ENCODE assay signal across 11 cellular contexts in the genomic region with DNA sequence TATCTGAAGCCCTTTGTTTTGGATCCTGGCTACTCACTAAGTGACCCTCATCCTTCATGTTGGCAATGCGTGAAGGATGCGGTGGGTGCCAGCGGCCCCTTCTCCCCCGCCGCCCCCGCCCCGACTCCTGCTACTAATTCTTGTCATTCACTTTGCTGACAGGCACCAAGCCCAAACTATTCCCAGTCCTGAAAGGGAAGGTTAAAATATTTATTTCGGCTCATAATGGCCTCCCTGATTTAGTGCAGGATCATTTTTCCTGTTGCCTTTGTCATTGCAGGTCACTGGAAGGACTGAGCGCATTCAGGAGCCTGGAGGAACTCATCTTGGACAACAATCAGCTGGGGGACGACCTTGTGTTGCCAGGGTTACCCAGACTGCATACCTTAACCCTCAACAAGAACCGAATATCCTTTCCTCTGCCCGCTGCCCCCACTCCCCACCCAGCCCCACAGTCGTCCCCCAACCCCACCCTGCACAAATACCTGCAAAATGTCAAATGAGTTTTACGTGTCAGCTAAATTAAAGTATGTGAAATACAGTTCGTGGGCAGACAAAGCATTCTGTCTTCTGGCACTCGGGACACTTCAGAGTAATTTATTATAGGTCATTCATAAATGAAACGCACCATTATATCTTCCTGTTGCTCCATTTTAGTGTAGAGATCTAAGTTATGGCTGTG.
DNase-seq lines count a peak whose midpoint lies in the region; ATAC-seq and FAIRE-seq lines count a peak whose summit lies in the region.
"Had no signal": no experiment of that assay in that cellular context is flagged by ENCODE, and none has a peak within 500 bp of the region (broad histone marks: within the 10 kb centered on the region; RNA-seq: fewer than 3 reads in every experiment).

No MANE protein-coding gene starts in this region.

- no peak overlapping the region for H2AFZ ChIP-seq in mesenchymal stem cell (ENCODE audit: low read depth, low read length)

- H3K4me3 ChIP-seq in ectodermal cell (ENCODE audit: insufficient read depth, low read depth, low read length) (no peak overlapping the region), mesenchymal stem cell (ENCODE audit: insufficient read depth in 1 of 2, low read depth in 1 of 2, low read length in 2 of 2) (no peak overlapping the region)
- H3K4me3 ChIP-seq in CD4-positive, alpha-beta memory T cell (ENCODE audit: low read length in 2 of 2) = no peak overlapping the region

- no peak overlapping the region for H3K9ac ChIP-seq in mesenchymal stem cell (ENCODE audit: low read length)

- H3K36me3 ChIP-seq in ectodermal cell (ENCODE audit: control insufficient read depth, insufficient read depth, low read length) (no peaks in the 10 kb centered on the region), mesenchymal stem cell (ENCODE audit: control insufficient read depth in 1 of 2, insufficient read depth in 2 of 2, low read depth in 1 of 2, low read length in 2 of 2) (peaks cover 0 to 4% of the 10 kb centered on the region in 2 experiments)
- no peaks in the 10 kb centered on the region for H3K36me3 ChIP-seq in CD4-positive, alpha-beta memory T cell (ENCODE audit: insufficient read depth, low read length)

- H3K4me2 ChIP-seq in mesenchymal stem cell (ENCODE audit: low read length, poor library complexity, severe bottlenecking) = no peak overlapping the region

- no peak overlapping the region for H4K8ac ChIP-seq in mesenchymal stem cell (ENCODE audit: low read length)

- H3K4ac ChIP-seq in mesenchymal stem cell (ENCODE audit: low read depth in 1 of 2, low read length in 2 of 2) = no peak overlapping the region

- H2BK5ac ChIP-seq in mesenchymal stem cell (ENCODE audit: low read depth, low read length, poor library complexity, severe bottlenecking) = no peak overlapping the region

- intact Hi-C loops in CD4-positive, alpha-beta memory T cell (cut with micrococcal nuclease) = loop anchor here (5.0 kb wide), 1 partner anchor 634 kb away; the partner anchor contains the start of gene ZNF503

- peaks cover 3% of the 10 kb centered on the region for H3K9me3 ChIP-seq in ectodermal cell (ENCODE audit: control insufficient read depth, low read length)
- peaks cover 16% of the 10 kb centered on the region for H3K9me3 ChIP-seq in mesenchymal stem cell (ENCODE audit: control insufficient read depth, low read length)
- no peaks in the 10 kb centered on the region for H3K9me3 ChIP-seq in CD4-positive, alpha-beta memory T cell (ENCODE audit: control insufficient read depth in 1 of 2, low read length in 2 of 2)

- POLR2A ChIA-PET in CD4-positive, alpha-beta memory T cell (lab: Charles Lee; ENCODE audit: partially characterized antibody) = no interaction called here

- peak overlapping the region in 1 of 2 experiments; percentile 60 for H3K18ac ChIP-seq in mesenchymal stem cell (ENCODE audit: low read depth in 1 of 2, low read length in 2 of 2)

- peaks cover 2 to 8% of the 10 kb centered on the region in 2 donors for H3K27me3 Mint-ChIP-seq in CD4-positive, alpha-beta memory T cell

- no peak overlapping the region for H3K27ac Mint-ChIP-seq in CD4-positive, alpha-beta memory T cell
- H3K27ac Mint-ChIP-seq: naive thymus-derived CD4-positive, alpha-beta T cell; stimulated activated naive CD8-positive, alpha-beta T cell treated with anti-CD3 and anti-CD28 coated beads, Interleukin-15, Interleukin-2, amounts not matched to agents 100 ng/mL and 50 ng/mL, for 24 hours had no signal

- H2BK15ac ChIP-seq in mesenchymal stem cell (ENCODE audit: low read depth, poor library complexity, severe bottlenecking) = no peak overlapping the region

- no peak overlapping the region for H3K14ac ChIP-seq in mesenchymal stem cell (ENCODE audit: low read length in 2 of 2)

- H4K91ac ChIP-seq in mesenchymal stem cell (ENCODE audit: low read length) = no peak overlapping the region

- H3K27me3 ChIP-seq in ectodermal cell (ENCODE audit: control insufficient read depth, insufficient read depth, low read length, poor library complexity, severe bottlenecking) = no peaks in the 10 kb centered on the region
- peaks cover 0 to 4% of the 10 kb centered on the region in 2 experiments for H3K27me3 ChIP-seq in mesenchymal stem cell (ENCODE audit: control insufficient read depth in 1 of 2, insufficient read depth in 1 of 2, low read length in 2 of 2)
- no peaks in the 10 kb centered on the region for H3K27me3 ChIP-seq in CD4-positive, alpha-beta memory T cell (ENCODE audit: insufficient read depth, low read length)

- no peaks in the 10 kb centered on the region for H3K79me1 ChIP-seq in mesenchymal stem cell (replicated peaks; ENCODE audit: low read length, poor library complexity, severe bottlenecking)

- no peak for FAIRE-seq in urothelium cell line (lab: Jason Lieb, UNC)

- H2BK12ac ChIP-seq in mesenchymal stem cell (ENCODE audit: low read length in 2 of 2) = no peak overlapping the region

- CTCF ChIA-PET in CD4-positive, alpha-beta memory T cell (lab: Charles Lee; ENCODE audit: partially characterized antibody) = interaction anchor here (1.2 kb wide), 1 partner anchor 14 kb away, joined by 6 read pairs; no protein-coding TSS in a partner anchor

- H3K23ac ChIP-seq in mesenchymal stem cell (ENCODE audit: low read length in 2 of 2) = no peak overlapping the region

- no peak overlapping the region for H2AK5ac ChIP-seq in mesenchymal stem cell (ENCODE audit: low read length, severe bottlenecking)

- peak overlapping the region; percentile 51 for H2BK120ac ChIP-seq in mesenchymal stem cell (ENCODE audit: low read depth, low read length)

- no peak overlapping the region for H3K4me3 Mint-ChIP-seq in CD4-positive, alpha-beta memory T cell
- H3K4me3 Mint-ChIP-seq: naive thymus-derived CD4-positive, alpha-beta T cell; stimulated activated naive CD8-positive, alpha-beta T cell treated with anti-CD3 and anti-CD28 coated beads, Interleukin-15, Interleukin-2, amounts not matched to agents 100 ng/mL and 50 ng/mL, for 24 hours had no signal

- peaks cover 31% of the 10 kb centered on the region for H3K4me1 ChIP-seq in ectodermal cell (ENCODE audit: control insufficient read depth, insufficient read depth, low read length)
- H3K4me1 ChIP-seq in mesenchymal stem cell (ENCODE audit: control insufficient read depth, insufficient read depth, low read depth, low read length) = peaks cover 2% of the 10 kb centered on the region
- H3K4me1 ChIP-seq in CD4-positive, alpha-beta memory T cell (ENCODE audit: insufficient read depth, low read length) = no peaks in the 10 kb centered on the region

- H3K27ac ChIP-seq in ectodermal cell (ENCODE audit: insufficient read depth, low read depth, low read length, poor library complexity, severe bottlenecking) = peak overlapping the region; percentile 72
- H3K27ac ChIP-seq in mesenchymal stem cell (ENCODE audit: low read length, poor library complexity, severe bottlenecking) = no peak overlapping the region
- no peak overlapping the region for H3K27ac ChIP-seq in CD4-positive, alpha-beta memory T cell (ENCODE audit: low read depth, low read length)

- H3K9me3 Mint-ChIP-seq in CD4-positive, alpha-beta memory T cell = peaks cover 0 to 4% (median 1%) of the 10 kb centered on the region in 8 donors

- ATAC-seq in HG03039 (IDR thresholded peaks at IDR 0.05; ENCODE audit: unreplicated experiment) = no peak

- peak; percentile 2 for DNase-seq in SHP77 treated with DMSO at 0.1 percent for 48 hours (lab: John Stamatoyannopoulos, UW)
- no peak for DNase-seq in SHP77 (lab: John Stamatoyannopoulos, UW)
- no peak for DNase-seq in mesenchymal stem cell
- peak; percentile 31 for DNase-seq in urothelium cell line (ENCODE audit: low spot score)
- no peak for DNase-seq in activated CD4-positive, CD25-positive, alpha-beta regulatory T cell (lab: John Stamatoyannopoulos, UW)
- no peak for DNase-seq in CD4-positive, alpha-beta memory T cell
- DNase-seq: NCI-H510A had no signal

- 69 to 76% methylated on average over 14 to 17 of the region's 17 CpGs for WGBS in ectodermal cell, 2 experiments
- 71% methylated on average over 9 of the region's 17 CpGs for WGBS in mesenchymal stem cell

- H3K36me3 Mint-ChIP-seq in CD4-positive, alpha-beta memory T cell = no peaks in the 10 kb centered on the region

- no peaks in the 10 kb centered on the region for H3K4me1 Mint-ChIP-seq in CD4-positive, alpha-beta memory T cell

Comparison
In these comparisons a context has a peak if more than half of its experiments do, and no peak if none do; other contexts are left out.
1. DNase-seq: peak in SHP77 treated with DMSO at 0.1 percent for 48 hours (single experiment) and urothelium cell line (single experiment); none in SHP77 (0 of 2), mesenchymal stem cell (single experiment), activated CD4-positive, CD25-positive, alpha-beta regulatory T cell (0 of 4) and CD4-positive, alpha-beta memory T cell (0 of 5).